ENCODE assay signal across 2 cellular contexts in genomic region chr11:69304258-69304657, GRCh38.
A peak's percentile ranks its signal among the peaks of the same experiment; 100 is the strongest.
TF ChIP-seq lines count a peak whose summit lies in the region.

No MANE protein-coding gene starts in this region.

TF ChIP-seq in HepG2, 621 proteins besides CTCF, POLR2A, EP300 and RAD21:
- TF ChIP-seq ZFP36 (IDR thresholded peaks at IDR 0.05; ENCODE audit: borderline replicate concordance, low read depth, low read length, partially characterized antibody) (peak; percentile 35), KIAA2018 (CRISPR knock-in tag; IDR thresholded peaks at IDR 0.05; ENCODE audit: borderline replicate concordance) (no peak)

TF ChIP-seq in GM12878, 131 proteins besides CTCF, POLR2A, EP300 and RAD21:
- no peak for TF ChIP-seq EED (IDR thresholded peaks at IDR 0.05; ENCODE audit: low read depth)
- peak; percentile 61; the same call in 1 of the 2 replicates for TF ChIP-seq ZNF24 (IDR thresholded peaks at IDR 0.05)
